In the genomic region with DNA sequence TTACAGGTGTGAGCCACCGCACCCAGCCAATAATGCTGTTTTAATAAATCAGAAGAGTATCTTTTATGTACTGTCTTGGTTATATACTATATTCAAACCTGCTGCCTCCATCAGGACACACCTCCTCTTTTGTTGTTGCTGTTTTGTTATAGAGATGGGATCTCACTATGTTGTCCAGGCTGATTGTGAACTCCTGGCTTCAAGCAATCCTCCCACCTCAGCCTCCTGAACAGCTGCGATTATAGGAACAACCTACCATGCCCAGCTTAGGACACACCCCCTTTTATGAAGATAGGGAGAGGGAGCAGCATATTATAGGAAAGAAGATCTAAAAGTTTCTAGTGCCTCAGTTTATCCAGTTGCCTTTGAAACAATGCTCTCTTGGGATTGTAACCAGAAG, we compare ENCODE assay signal across 8 cellular contexts.
"Had no signal": no experiment of that assay in that cellular context is flagged by ENCODE, and none has a peak within 500 bp of the region (broad histone marks: within the 10 kb centered on the region; RNA-seq: fewer than 3 reads in every experiment).

No MANE protein-coding gene starts in this region.

- H2AFZ ChIP-seq: GM23248 had no signal

- H3K4me1 Mint-ChIP-seq: H9 had no signal

- H3K9ac ChIP-seq: GM23248, KMS-11 had no signal

- H3K27ac ChIP-seq: GM23248, HL-60, KMS-11 had no signal

- FAIRE-seq: H54 had no signal

- H3K4me2 ChIP-seq: KMS-11 had no signal

- DNase-seq: GOT3, H9, HCEC 1CT, KBM-7 had no signal

- H3K9me3 Mint-ChIP-seq: H9 had no signal

- H3K4me3 ChIP-seq: GM23248 had no signal

- H3K4me3 Mint-ChIP-seq: H9 had no signal
